Comparison of ENCODE assay signal across 9 cellular contexts in the genomic region with DNA sequence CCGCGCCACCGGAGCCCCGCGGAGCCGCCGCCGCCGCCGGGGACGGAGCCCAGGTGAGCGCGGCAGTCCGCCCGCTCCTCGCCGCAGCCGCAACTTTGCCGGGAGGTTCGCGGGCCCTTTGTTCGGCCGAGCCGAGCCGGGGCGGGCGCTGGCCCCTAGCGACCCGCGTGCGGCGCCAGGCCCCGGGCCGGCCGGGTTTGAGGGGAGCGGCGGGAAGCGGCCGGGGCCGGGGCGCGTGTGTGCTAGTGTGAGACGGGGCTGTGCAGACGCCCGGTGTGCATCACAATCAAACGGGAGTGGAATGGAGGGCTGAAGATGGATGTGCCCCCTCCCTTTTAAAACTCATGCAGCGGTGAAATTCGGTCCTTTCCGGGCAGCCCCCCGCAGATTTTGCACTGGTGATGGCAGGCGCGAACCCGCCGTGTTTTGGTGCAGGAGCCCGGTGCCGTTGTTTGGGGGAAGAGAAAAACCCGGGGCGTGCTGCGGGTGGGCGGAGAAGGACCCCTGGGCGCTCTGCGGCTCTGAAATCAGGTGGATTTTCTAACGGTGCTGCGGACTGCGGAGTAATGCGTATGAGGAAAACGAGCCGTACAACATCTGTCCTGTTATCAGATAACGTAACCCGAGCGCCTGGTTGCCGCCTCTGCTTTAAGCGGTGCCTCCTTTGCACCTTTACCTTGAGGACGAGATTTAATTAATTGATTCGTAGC. TPM values are rescaled to one million over a fixed set of nuclear protein-coding genes. Genes with fewer than 3 reads are reported as not detected.
DNase-seq lines count a peak whose midpoint lies in the region; ATAC-seq and TF ChIP-seq lines count a peak whose summit lies in the region.
"Had no signal": no experiment of that assay in that cellular context is flagged by ENCODE, and none has a peak within 500 bp of the region (broad histone marks: within the 10 kb centered on the region; RNA-seq: fewer than 3 reads in every experiment).

No MANE protein-coding gene starts in this region.

- WGBS in heart right ventricle, 2 donors, result 0 to 1% methylated on average over 66 to 75 of the region's 75 CpGs

- H3K27ac ChIP-seq in heart right ventricle, result peak overlapping the region in 9 of 10 donors; percentile 59 to 93 (median 65)
- no peak overlapping the region for H3K27ac ChIP-seq in rectal smooth muscle tissue (ENCODE audit: low read depth, low read length)
- H3K27ac ChIP-seq: epithelial cell of prostate had no signal

- ATAC-seq in heart right ventricle (no peak), HG02759 (IDR thresholded peaks at IDR 0.05; ENCODE audit: unreplicated experiment) (no peak)

- TF ChIP-seq CTCF in heart right ventricle (IDR thresholded peaks at IDR 0.05), result no peak

- no peak overlapping the region for H3K9ac ChIP-seq in rectal smooth muscle tissue (ENCODE audit: low read length)

- H3K4me1 ChIP-seq in heart right ventricle (peaks cover 2 to 60% (median 46%) of the 10 kb centered on the region in 9 donors), rectal smooth muscle tissue (ENCODE audit: control insufficient read depth, insufficient read depth, low read length) (peaks cover 15% of the 10 kb centered on the region)

- H3K9me3 ChIP-seq in heart right ventricle, result no peaks in the 10 kb centered on the region

- H3K27me3 ChIP-seq in heart right ventricle (peaks cover 0 to 33% (median 0%) of the 10 kb centered on the region in 7 donors), rectal smooth muscle tissue (ENCODE audit: control insufficient read depth, insufficient read depth, low read length) (peaks cover 2% of the 10 kb centered on the region)

- intact Hi-C loops in heart right ventricle (cut with DNase I), result loop anchor here in 6 of 10 donors (2.0 to 10.0 kb wide), 12 partner anchors 38 to 222 kb away; no protein-coding TSS in a partner anchor

- H3K4me3 ChIP-seq in heart right ventricle (peak overlapping the region; percentile 66 to 99 (median 76)), rectal smooth muscle tissue (ENCODE audit: low read length) (peak overlapping the region; percentile 72)

- no peaks in the 10 kb centered on the region for H3K36me3 ChIP-seq in heart right ventricle
- no peaks in the 10 kb centered on the region for H3K36me3 ChIP-seq in rectal smooth muscle tissue (ENCODE audit: control insufficient read depth, insufficient read depth, low read length)

- DNase-seq in NCI-H510A treated with DMSO at 0.1 percent for 48 hours (lab: John Stamatoyannopoulos, UW) (peak; percentile 19), NCI-H510A (lab: John Stamatoyannopoulos, UW) (no peak), NCI-H345 (lab: John Stamatoyannopoulos, UW) (peak; percentile 44), heart right ventricle (peak in 1 of 2 donors; percentile 26), NCI-H1436 (lab: John Stamatoyannopoulos, UW) (no peak)
- DNase-seq in activated gamma-delta T cell treated with anti-CD3 and anti-CD28 coated beads, Interleukin-2, amount 50 U/mL, for 16 hours (ENCODE audit: low read depth), result peak; percentile 18

RNA-seq across cellular contexts. Expression of gene TNRC6C, which starts 0.9 kb away (rescaled TPM):
- 10 to 100 TPM; 17.1 to 31.4 (median 25.9) TPM for total RNA-seq in heart right ventricle
- 10 to 100 TPM in 1 of 2 donors, 1 to 10 TPM in 1; 2.2 to 16.1 TPM for polyA plus RNA-seq in heart right ventricle

Comparison
In these comparisons a context has a peak if more than half of its experiments do, and no peak if none do; other contexts are left out.
1. DNase-seq: peak in NCI-H510A treated with DMSO at 0.1 percent for 48 hours (single experiment), NCI-H345 (single experiment) and activated gamma-delta T cell treated with anti-CD3 and anti-CD28 coated beads, Interleukin-2, amount 50 U/mL, for 16 hours (single experiment); none in NCI-H510A (single experiment) and NCI-H1436 (single experiment).